In genomic region chr11:122172352-122173073, GRCh38 we compare ENCODE assay signal across 22 cellular contexts. TPM values are rescaled to one million over a fixed set of nuclear protein-coding genes. Genes with fewer than 3 reads are reported as not detected.
DNase-seq lines count a peak whose midpoint lies in the region; ATAC-seq and TF ChIP-seq lines count a peak whose summit lies in the region.
"Had no signal": no experiment of that assay in that cellular context is flagged by ENCODE, and none has a peak within 500 bp of the region (broad histone marks: within the 10 kb centered on the region; RNA-seq: fewer than 3 reads in every experiment).

No MANE protein-coding gene starts in this region.

- TF ChIP-seq EP300 in SK-N-SH (IDR thresholded peaks at IDR 0.05; ENCODE audit: borderline replicate concordance in 1 of 2, low read depth in 1 of 2, low read length in 1 of 2) = no peak

- H3K79me2 ChIP-seq in SK-N-SH (ENCODE audit: insufficient read depth) (peaks cover 100% of the 10 kb centered on the region), mammary epithelial cell (ENCODE audit: insufficient read depth, low read length) (peaks cover 94% of the 10 kb centered on the region)

- H4K20me1 ChIP-seq in SK-N-SH (ENCODE audit: insufficient read depth) = peaks cover 62% of the 10 kb centered on the region
- no peaks in the 10 kb centered on the region for H4K20me1 ChIP-seq in mammary epithelial cell (ENCODE audit: insufficient read depth, low read length)

- POLR2A ChIA-PET in SK-N-SH (lab: Yijun Ruan, JAX) = no interaction called here

- H3K4me1 ChIP-seq in SK-N-SH (ENCODE audit: control insufficient read depth in 1 of 2, insufficient read depth in 2 of 2, low read depth in 1 of 2, low read length in 1 of 2) (peaks cover 2 to 20% of the 10 kb centered on the region in 2 experiments; a peak in 3 of 4 replicates), mammary epithelial cell (ENCODE audit: insufficient read depth, low read length) (peaks cover 78% of the 10 kb centered on the region), lower lobe of right lung (peaks cover 5% of the 10 kb centered on the region), aorta (ENCODE audit: control insufficient read depth in 1 of 2, insufficient read depth in 2 of 2, low read length in 2 of 2) (peaks cover 5 to 13% of the 10 kb centered on the region in 2 donors)
- H3K4me1 ChIP-seq: BE2C, heart right ventricle, psoas muscle had no signal

- H3K4me1 Mint-ChIP-seq in activated T-helper 2 cell treated with anti-CD3 and anti-CD28 coated beads, Interferon-gamma antibody, Interleukin-2, Interleukin-4, amounts not matched to agents 10 μg/mL and 5 μg/mL and 100 μg/mL, durations not matched to agents 14 hours and 24 hours and 36 hours (ENCODE audit: low read depth) = peaks cover 5% of the 10 kb centered on the region
- H3K4me1 Mint-ChIP-seq: stimulated activated naive B cell treated with anti-CD40 and anti-IgM and Interleukin-4, amounts not matched to agents 10 μg/mL and 1 μg/mL and 100 μg/mL, for 72 hours had no signal

- H3K9ac ChIP-seq in SK-N-SH = no peak overlapping the region
- no peak overlapping the region for H3K9ac ChIP-seq in mammary epithelial cell (ENCODE audit: insufficient read depth, low read length)

- H3K4me2 ChIP-seq in SK-N-SH = peak overlapping the region; percentile 66
- H3K4me2 ChIP-seq in mammary epithelial cell (ENCODE audit: insufficient read depth, low read depth, low read length) = peak overlapping the region; percentile 73

- intact Hi-C loops in mammary epithelial cell (cut with micrococcal nuclease) = loop anchor here (2.0 kb wide), 1 partner anchor 18 kb away; no protein-coding TSS in a partner anchor
- intact Hi-C loops in lower lobe of right lung (cut with DNase I) = no loop called here
- intact Hi-C loops in aorta (cut with DNase I) = no loop called here
- intact Hi-C loops in activated T-helper 2 cell treated with anti-CD3 and anti-CD28 coated beads, Interferon-gamma antibody, Interleukin-2, Interleukin-4, amounts not matched to agents 10 μg/mL and 5 μg/mL and 100 μg/mL, durations not matched to agents 14 hours and 24 hours and 36 hours (cut with micrococcal nuclease) = no loop called here

- in situ Hi-C loops in mammary epithelial cell (cut with MboI; ENCODE audit: low sequenced_read_pairs in 2 of 2) = loop anchor here in 1 of 2 donors (25.0 kb wide), 1 partner anchor 710 kb away; the partner anchor contains the start of genes SORL1 and SORL1-AS1

- H3K27ac ChIP-seq in SK-N-SH (ENCODE audit: low read depth in 2 of 2, low read length in 1 of 2) (peak overlapping the region in 1 of 2 experiments; percentile 58; a peak in 2 of 4 replicates), mammary epithelial cell (ENCODE audit: insufficient read depth, low read depth, low read length) (peak overlapping the region; percentile 19), lower lobe of right lung (no peak overlapping the region), aorta (ENCODE audit: low read depth in 1 of 2, low read length in 2 of 2) (peak overlapping the region; percentile 52 to 69)
- H3K27ac ChIP-seq: 22Rv1, heart right ventricle, psoas muscle had no signal

- H3K27me3 ChIP-seq in SK-N-SH (ENCODE audit: insufficient read depth) (no peaks in the 10 kb centered on the region), mammary epithelial cell (ENCODE audit: insufficient read depth, low read length) (no peaks in the 10 kb centered on the region), lower lobe of right lung (ENCODE audit: low read depth) (no peaks in the 10 kb centered on the region), aorta (ENCODE audit: control insufficient read depth in 1 of 2, insufficient read depth in 2 of 2, low read length in 1 of 2) (no peaks in the 10 kb centered on the region)
- H3K27me3 ChIP-seq: BE2C, heart right ventricle had no signal

- WGBS in SK-N-SH (ENCODE audit: low lambda C conversion rate) = 85% methylated on average over 3 of the region's 3 CpGs
- 93% methylated on average over 3 of the region's 3 CpGs for WGBS in mammary epithelial cell (ENCODE audit: low coverage, missing lambda C conversion rate)
- 41 to 47% methylated on average over 3 of the region's 3 CpGs for WGBS in aorta, 2 donors

- H3K36me3 ChIP-seq in SK-N-SH (replicated peaks in 1 of 2; ENCODE audit: control insufficient read depth in 1 of 2, insufficient read depth in 2 of 2, low read length in 1 of 2) = peaks cover 8 to 81% of the 10 kb centered on the region in 2 experiments
- H3K36me3 ChIP-seq in mammary epithelial cell (ENCODE audit: insufficient read depth, low read length) = peaks cover 39% of the 10 kb centered on the region
- no peaks in the 10 kb centered on the region for H3K36me3 ChIP-seq in lower lobe of right lung
- no peaks in the 10 kb centered on the region for H3K36me3 ChIP-seq in aorta (ENCODE audit: control insufficient read depth in 1 of 2, insufficient read depth in 2 of 2, low read length in 1 of 2)
- H3K36me3 ChIP-seq: BE2C, heart right ventricle had no signal

- no peak for TF ChIP-seq RAD21 in SK-N-SH (IDR thresholded peaks at IDR 0.05; ENCODE audit: low read length)

- CTCF ChIA-PET in SK-N-SH (lab: Yijun Ruan, JAX) (no interaction called here), mammary epithelial cell (lab: Charles Lee; ENCODE audit: low non-redundant PET) (interaction anchor here (0.6 kb wide), 1 partner anchor 13 kb away, joined by 4 read pairs; no protein-coding TSS in a partner anchor)

- no peaks in the 10 kb centered on the region for H3K9me3 Mint-ChIP-seq in activated T-helper 2 cell treated with anti-CD3 and anti-CD28 coated beads, Interferon-gamma antibody, Interleukin-2, Interleukin-4, amounts not matched to agents 10 μg/mL and 5 μg/mL and 100 μg/mL, durations not matched to agents 14 hours and 24 hours and 36 hours
- H3K9me3 Mint-ChIP-seq: stimulated activated naive B cell treated with anti-CD40 and anti-IgM and Interleukin-4, amounts not matched to agents 10 μg/mL and 1 μg/mL and 100 μg/mL, for 72 hours had no signal

- H3F3A ChIP-seq in SK-N-SH (replicated peaks; ENCODE audit: insufficient read depth) = peaks cover 61% of the 10 kb centered on the region

- BruUV-seq in mammary epithelial cell (replicated peaks; lab: Mats Ljungman, UMichigan) = no TSS peak

- H3K36me3 Mint-ChIP-seq in activated T-helper 2 cell treated with anti-CD3 and anti-CD28 coated beads, Interferon-gamma antibody, Interleukin-2, Interleukin-4, amounts not matched to agents 10 μg/mL and 5 μg/mL and 100 μg/mL, durations not matched to agents 14 hours and 24 hours and 36 hours (ENCODE audit: low read depth) = no peaks in the 10 kb centered on the region
- H3K36me3 Mint-ChIP-seq: stimulated activated naive B cell treated with anti-CD40 and anti-IgM and Interleukin-4, amounts not matched to agents 10 μg/mL and 1 μg/mL and 100 μg/mL, for 72 hours; WTC11 had no signal

- H3K27ac Mint-ChIP-seq in activated T-helper 2 cell treated with anti-CD3 and anti-CD28 coated beads, Interferon-gamma antibody, Interleukin-2, Interleukin-4, amounts not matched to agents 10 μg/mL and 5 μg/mL and 100 μg/mL, durations not matched to agents 14 hours and 24 hours and 36 hours = no peak overlapping the region
- H3K27ac Mint-ChIP-seq: stimulated activated naive B cell treated with anti-CD40 and anti-IgM and Interleukin-4, amounts not matched to agents 10 μg/mL and 1 μg/mL and 100 μg/mL, for 72 hours; WTC11 had no signal

- H3K27me3 Mint-ChIP-seq in activated T-helper 2 cell treated with anti-CD3 and anti-CD28 coated beads, Interferon-gamma antibody, Interleukin-2, Interleukin-4, amounts not matched to agents 10 μg/mL and 5 μg/mL and 100 μg/mL, durations not matched to agents 14 hours and 24 hours and 36 hours (ENCODE audit: low read depth) = no peaks in the 10 kb centered on the region

- H3K9me2 ChIP-seq in SK-N-SH = no peaks in the 10 kb centered on the region

- ATAC-seq in SK-N-SH treated with all-trans-retinoic acid at 6 μM for 48 hours = no peak
- peak; percentile 67 to 87 for ATAC-seq in lower lobe of right lung
- ATAC-seq in aorta (ENCODE audit: low FRiP score) = no peak
- ATAC-seq in HG03571 (IDR thresholded peaks at IDR 0.05; ENCODE audit: unreplicated experiment) = no peak
- ATAC-seq in GM18498 (IDR thresholded peaks at IDR 0.05; ENCODE audit: unreplicated experiment) = no peak
- ATAC-seq: heart right ventricle; left ventricle myocardium superior; psoas muscle; stimulated activated naive B cell treated with anti-CD40 and anti-IgM and Interleukin-4, amounts not matched to agents 10 μg/mL and 1 μg/mL and 100 μg/mL, for 72 hours; WTC11 had no signal

- DNase-seq in SK-N-SH (no peak), mammary epithelial cell (no peak), lower lobe of right lung (no peak), aorta (no peak)
- DNase-seq in activated T-helper 2 cell treated with anti-CD3 and anti-CD28 coated beads, Interferon-gamma antibody, Interleukin-2, Interleukin-4, amounts not matched to agents 10 μg/mL and 5 μg/mL and 100 μg/mL, durations not matched to agents 14 hours and 24 hours and 36 hours (ENCODE audit: low spot score) = no peak
- DNase-seq: BE2C; DMS79; heart right ventricle; left ventricle myocardium superior; NCI-H1417 treated with DMSO at 0.1 percent for 48 hours; NCI-H524; psoas muscle; RPMI8226; stimulated activated naive B cell treated with anti-CD40 and anti-IgM and Interleukin-4, amounts not matched to agents 10 μg/mL and 1 μg/mL and 100 μg/mL, for 72 hours; T-helper 9 cell had no signal

- TF ChIP-seq CTCF in SK-N-SH (IDR thresholded peaks at IDR 0.05) (no peak), mammary epithelial cell (conservative IDR thresholded peaks at IDR 0.05 in 1 of 2, IDR thresholded peaks at IDR 0.05 in 1 of 2; ENCODE audit: extremely low read depth in 1 of 2, insufficient read depth in 1 of 2, low read depth in 1 of 2, low read length in 2 of 2) (no peak), lower lobe of right lung (IDR thresholded peaks at IDR 0.05) (no peak)

- H3K4me3 ChIP-seq in SK-N-SH (ENCODE audit: low read depth in 2 of 2, low read length in 1 of 2) (peak overlapping the region in 1 of 2 experiments; percentile 43; a peak in 1 of 4 replicates), mammary epithelial cell (replicated peaks in 1 of 3; ENCODE audit: insufficient read depth in 1 of 3, low read depth in 2 of 3, low read length in 3 of 3) (no peak overlapping the region), lower lobe of right lung (no peak overlapping the region), aorta (ENCODE audit: low read length in 2 of 2) (no peak overlapping the region)
- H3K4me3 ChIP-seq: heart right ventricle, psoas muscle had no signal

- dilution Hi-C loops in mammary epithelial cell (cut with HindIII; ENCODE audit: low sequenced_read_pairs) = loop anchor here (5.0 kb wide), 1 partner anchor 70 kb away; no protein-coding TSS in a partner anchor

- H3K9me3 ChIP-seq in SK-N-SH (no peaks in the 10 kb centered on the region), mammary epithelial cell (replicated peaks; ENCODE audit: insufficient read depth, low read length) (no peaks in the 10 kb centered on the region), lower lobe of right lung (no peaks in the 10 kb centered on the region), aorta (ENCODE audit: control insufficient read depth, low read length) (no peaks in the 10 kb centered on the region)
- H3K9me3 ChIP-seq: BE2C, heart right ventricle, psoas muscle had no signal

- H3K4me3 Mint-ChIP-seq in activated T-helper 2 cell treated with anti-CD3 and anti-CD28 coated beads, Interferon-gamma antibody, Interleukin-2, Interleukin-4, amounts not matched to agents 10 μg/mL and 5 μg/mL and 100 μg/mL, durations not matched to agents 14 hours and 24 hours and 36 hours (ENCODE audit: low read depth) = no peak overlapping the region
- H3K4me3 Mint-ChIP-seq: stimulated activated naive B cell treated with anti-CD40 and anti-IgM and Interleukin-4, amounts not matched to agents 10 μg/mL and 1 μg/mL and 100 μg/mL, for 72 hours; WTC11 had no signal

- H2AFZ ChIP-seq in SK-N-SH (ENCODE audit: low read depth) = no peak overlapping the region
- no peak overlapping the region for H2AFZ ChIP-seq in mammary epithelial cell (ENCODE audit: low read depth, low read length)

RNA-seq across cellular contexts. Expression of gene BLID, which starts 56.5 kb away (rescaled TPM):
- polyA plus RNA-seq in SK-N-SH (2012; rRNA removed) (0.18 TPM in 1 of 2 replicates, not detected in the other), mammary epithelial cell (not detected), aorta (under 1 TPM in 1 of 2 donors, not detected in 1; 0.43 TPM)
- not detected in 2 replicates for polyA plus RNA-seq in SK-N-SH (2012; cell fraction: cytosol; rRNA removed)
- polyA plus RNA-seq in SK-N-SH (2012; cell fraction: nucleus; rRNA removed) = 0.27 and 1.1 TPM in 2 replicates
- total RNA-seq in mammary epithelial cell (1 to 10 TPM; 5.2 to 5.6 TPM), lower lobe of right lung (0.62 TPM), aorta (10 to 100 TPM in 1 of 2 donors, 1 to 10 TPM in 1; 9.7 to 19.0 TPM)
- not detected for polyA minus RNA-seq in mammary epithelial cell
- not detected in 2 replicates for total RNA-seq in activated T-helper 2 cell treated with anti-CD3 and anti-CD28 coated beads, Interferon-gamma antibody, Interleukin-2, Interleukin-4, amounts not matched to agents 10 μg/mL and 5 μg/mL and 100 μg/mL, durations not matched to agents 14 hours and 24 hours and 36 hours
- total RNA-seq: bronchial epithelial cell, left ventricle myocardium superior, WTC11 had no signal
- polyA plus RNA-seq: heart right ventricle, thymus had no signal

Comparison
In these comparisons a context has a peak if more than half of its experiments do, and no peak if none do; other contexts are left out.
1. ATAC-seq: peak in lower lobe of right lung (2 of 2); none in SK-N-SH treated with all-trans-retinoic acid at 6 μM for 48 hours (single experiment), aorta (single experiment), HG03571 (single experiment) and GM18498 (single experiment).